In genomic region chr12:91397866-91398532, GRCh38 we compare ENCODE assay signal across 25 cellular contexts.
A peak's percentile ranks its signal among the peaks of the same experiment; 100 is the strongest.
DNase-seq lines count a peak whose midpoint lies in the region; ATAC-seq and TF ChIP-seq lines count a peak whose summit lies in the region.
"Had no signal": no experiment of that assay in that cellular context is flagged by ENCODE, and none has a peak within 500 bp of the region (broad histone marks: within the 10 kb centered on the region; RNA-seq: fewer than 3 reads in every experiment).

No MANE protein-coding gene starts in this region.

- POLR2A ChIA-PET in activated CD8-positive, alpha-beta T cell treated with anti-CD3 and anti-CD28 coated beads, Interleukin-2, amount 10 ng/mL, durations not matched to agents 7 days and 5 days (lab: Charles Lee), result no interaction called here
- POLR2A ChIA-PET in activated CD8-positive, alpha-beta T cell treated with anti-CD3 and anti-CD28 coated beads for 36 hours (lab: Charles Lee), result no interaction called here

- H3K4me1 Mint-ChIP-seq in activated CD8-positive, alpha-beta T cell treated with anti-CD3 and anti-CD28 coated beads, Interleukin-2, amount 10 ng/mL, durations not matched to agents 7 days and 5 days (ENCODE audit: low read depth), result peaks cover 20% of the 10 kb centered on the region
- no peaks in the 10 kb centered on the region for H3K4me1 Mint-ChIP-seq in activated CD8-positive, alpha-beta T cell treated with anti-CD3 and anti-CD28 coated beads for 36 hours (ENCODE audit: low read depth)
- peaks cover 9% of the 10 kb centered on the region for H3K4me1 Mint-ChIP-seq in T-helper 2 cell treated with Interferon-gamma antibody and Interleukin-4, amounts not matched to agents 5 μg/mL and 100 μg/mL, for 36 hours (ENCODE audit: low read depth)
- H3K4me1 Mint-ChIP-seq: CD14-positive monocyte; CD8-positive, alpha-beta memory T cell had no signal

- DNase-seq in activated CD8-positive, alpha-beta T cell treated with anti-CD3 and anti-CD28 coated beads, Interleukin-2, amount 10 ng/mL, durations not matched to agents 7 days and 5 days, result no peak
- no peak for DNase-seq in activated CD8-positive, alpha-beta T cell treated with anti-CD3 and anti-CD28 coated beads for 36 hours
- DNase-seq in OCI-M1 (lab: John Stamatoyannopoulos, UW) (peak; percentile 91), fibroblast of peridontal ligament (ENCODE audit: extremely low read depth) (peak; percentile 68), GM13976 (ENCODE audit: low spot score) (no peak)
- DNase-seq in T-helper 2 cell treated with Interferon-gamma antibody and Interleukin-4, amounts not matched to agents 5 μg/mL and 100 μg/mL, for 36 hours (ENCODE audit: low spot score), result no peak
- DNase-seq in activated CD4-positive, alpha-beta T cell treated with anti-CD3 and anti-CD28 coated beads for 48 hours, result no peak
- DNase-seq: 8988T; ACHN; BE2C; Calu3; CD8-positive, alpha-beta memory T cell; DMS79 treated with DMSO at 0.1 percent for 48 hours; H7; Karpas-422; NCI-H1092; NCI-H1417 treated with DMSO at 0.1 percent for 48 hours; NCI-H1694 treated with DMSO at 0.1 percent for 48 hours; NCI-H2081; NCI-H2227 treated with DMSO at 0.1 percent for 48 hours; NCI-H526 treated with DMSO at 0.1 percent for 48 hours; SHP77 treated with DMSO at 0.1 percent for 48 hours had no signal

- no peaks in the 10 kb centered on the region for H3K36me3 ChIP-seq in neuron (ENCODE audit: insufficient read depth, low read length)
- H3K36me3 ChIP-seq: BE2C had no signal

- H3K4me3 Mint-ChIP-seq in activated CD8-positive, alpha-beta T cell treated with anti-CD3 and anti-CD28 coated beads, Interleukin-2, amount 10 ng/mL, durations not matched to agents 7 days and 5 days, result no peak overlapping the region
- H3K4me3 Mint-ChIP-seq in activated CD8-positive, alpha-beta T cell treated with anti-CD3 and anti-CD28 coated beads for 36 hours, result no peak overlapping the region
- no peak overlapping the region for H3K4me3 Mint-ChIP-seq in T-helper 2 cell treated with Interferon-gamma antibody and Interleukin-4, amounts not matched to agents 5 μg/mL and 100 μg/mL, for 36 hours
- H3K4me3 Mint-ChIP-seq: CD14-positive monocyte; CD8-positive, alpha-beta memory T cell had no signal

- H3K36me3 Mint-ChIP-seq in activated CD8-positive, alpha-beta T cell treated with anti-CD3 and anti-CD28 coated beads, Interleukin-2, amount 10 ng/mL, durations not matched to agents 7 days and 5 days (ENCODE audit: low read depth), result peaks cover 2% of the 10 kb centered on the region
- H3K36me3 Mint-ChIP-seq in activated CD8-positive, alpha-beta T cell treated with anti-CD3 and anti-CD28 coated beads for 36 hours (ENCODE audit: low read depth), result no peaks in the 10 kb centered on the region
- no peaks in the 10 kb centered on the region for H3K36me3 Mint-ChIP-seq in T-helper 2 cell treated with Interferon-gamma antibody and Interleukin-4, amounts not matched to agents 5 μg/mL and 100 μg/mL, for 36 hours (ENCODE audit: low read depth)
- H3K36me3 Mint-ChIP-seq: CD14-positive monocyte had no signal

- H3K27ac Mint-ChIP-seq in activated CD8-positive, alpha-beta T cell treated with anti-CD3 and anti-CD28 coated beads, Interleukin-2, amount 10 ng/mL, durations not matched to agents 7 days and 5 days, result no peak overlapping the region
- no peak overlapping the region for H3K27ac Mint-ChIP-seq in activated CD8-positive, alpha-beta T cell treated with anti-CD3 and anti-CD28 coated beads for 36 hours
- no peak overlapping the region for H3K27ac Mint-ChIP-seq in T-helper 2 cell treated with Interferon-gamma antibody and Interleukin-4, amounts not matched to agents 5 μg/mL and 100 μg/mL, for 36 hours
- H3K27ac Mint-ChIP-seq: CD14-positive monocyte; CD8-positive, alpha-beta memory T cell had no signal

- peaks cover 2% of the 10 kb centered on the region for H3K9me3 ChIP-seq in neuron (ENCODE audit: low read length)
- H3K9me3 ChIP-seq: BE2C had no signal

- H3K9me3 Mint-ChIP-seq in activated CD8-positive, alpha-beta T cell treated with anti-CD3 and anti-CD28 coated beads, Interleukin-2, amount 10 ng/mL, durations not matched to agents 7 days and 5 days (ENCODE audit: insufficient read depth), result peaks cover 13% of the 10 kb centered on the region
- no peaks in the 10 kb centered on the region for H3K9me3 Mint-ChIP-seq in activated CD8-positive, alpha-beta T cell treated with anti-CD3 and anti-CD28 coated beads for 36 hours
- H3K9me3 Mint-ChIP-seq in T-helper 2 cell treated with Interferon-gamma antibody and Interleukin-4, amounts not matched to agents 5 μg/mL and 100 μg/mL, for 36 hours, result no peaks in the 10 kb centered on the region

- in situ Hi-C loops in GM13976 (cut with MboI; ENCODE audit: low sequenced_read_pairs, unreplicated experiment), result loop anchor here (10.0 to 25.0 kb wide), 4 partner anchors 739 to 1247 kb away; partner anchors contain the start of gene BTG1

- H3K27me3 ChIP-seq in neuron (ENCODE audit: insufficient read depth, low read length), result no peaks in the 10 kb centered on the region
- H3K27me3 ChIP-seq: BE2C had no signal

- CTCF ChIA-PET in activated CD8-positive, alpha-beta T cell treated with anti-CD3 and anti-CD28 coated beads, Interleukin-2, amount 10 ng/mL, durations not matched to agents 7 days and 5 days (lab: Charles Lee), result interaction anchor here (1.0 to 4.5 kb wide), 3 partner anchors 14 to 414 kb away, joined by 3 to 25 read pairs (median 4); no protein-coding TSS in a partner anchor
- CTCF ChIA-PET in activated CD8-positive, alpha-beta T cell treated with anti-CD3 and anti-CD28 coated beads for 36 hours (lab: Charles Lee), result interaction anchor here (0.9 kb wide), 1 partner anchor 16 kb away, joined by 5 read pairs; no protein-coding TSS in a partner anchor

- H3K4me1 ChIP-seq in neuron (ENCODE audit: insufficient read depth, low read length), result peaks cover 10% of the 10 kb centered on the region
- H3K4me1 ChIP-seq: BE2C had no signal

- ATAC-seq in activated CD8-positive, alpha-beta T cell treated with anti-CD3 and anti-CD28 coated beads, Interleukin-2, amount 10 ng/mL, durations not matched to agents 7 days and 5 days, result peak; percentile 65
- no peak for ATAC-seq in activated CD8-positive, alpha-beta T cell treated with anti-CD3 and anti-CD28 coated beads for 36 hours
- ATAC-seq: Panc1 had no signal

- peak overlapping the region; percentile 22 for H2AFZ ChIP-seq in neuron (ENCODE audit: low read depth, low read length)

- no peak overlapping the region for H3K4me3 ChIP-seq in neuron (ENCODE audit: low read length)

- intact Hi-C loops in activated CD8-positive, alpha-beta T cell treated with anti-CD3 and anti-CD28 coated beads for 36 hours (cut with micrococcal nuclease), result no loop called here

- TF ChIP-seq CTCF in activated CD8-positive, alpha-beta T cell treated with anti-CD3 and anti-CD28 coated beads for 36 hours (IDR thresholded peaks at IDR 0.05), result no peak
- no peak for TF ChIP-seq CTCF in GM13976 (IDR thresholded peaks at IDR 0.05; ENCODE audit: borderline replicate concordance, control extremely low read depth, extremely low read depth, insufficient read depth, missing control alignments)

- H3K27me3 Mint-ChIP-seq in activated CD8-positive, alpha-beta T cell treated with anti-CD3 and anti-CD28 coated beads, Interleukin-2, amount 10 ng/mL, durations not matched to agents 7 days and 5 days (ENCODE audit: low read depth), result no peaks in the 10 kb centered on the region
- no peaks in the 10 kb centered on the region for H3K27me3 Mint-ChIP-seq in activated CD8-positive, alpha-beta T cell treated with anti-CD3 and anti-CD28 coated beads for 36 hours
- H3K27me3 Mint-ChIP-seq in T-helper 2 cell treated with Interferon-gamma antibody and Interleukin-4, amounts not matched to agents 5 μg/mL and 100 μg/mL, for 36 hours (ENCODE audit: low read depth), result no peaks in the 10 kb centered on the region

Comparison
In these comparisons a context has a peak if more than half of its experiments do, and no peak if none do; other contexts are left out.
1. DNase-seq: peak in OCI-M1 (single experiment) and fibroblast of peridontal ligament (single experiment); none in activated CD8-positive, alpha-beta T cell treated with anti-CD3 and anti-CD28 coated beads, Interleukin-2, amount 10 ng/mL, durations not matched to agents 7 days and 5 days (single experiment), activated CD8-positive, alpha-beta T cell treated with anti-CD3 and anti-CD28 coated beads for 36 hours (single experiment), GM13976 (single experiment), T-helper 2 cell treated with Interferon-gamma antibody and Interleukin-4, amounts not matched to agents 5 μg/mL and 100 μg/mL, for 36 hours (single experiment) and activated CD4-positive, alpha-beta T cell treated with anti-CD3 and anti-CD28 coated beads for 48 hours (single experiment).